ENCODE assay signal across 2 cellular contexts in the genomic region with DNA sequence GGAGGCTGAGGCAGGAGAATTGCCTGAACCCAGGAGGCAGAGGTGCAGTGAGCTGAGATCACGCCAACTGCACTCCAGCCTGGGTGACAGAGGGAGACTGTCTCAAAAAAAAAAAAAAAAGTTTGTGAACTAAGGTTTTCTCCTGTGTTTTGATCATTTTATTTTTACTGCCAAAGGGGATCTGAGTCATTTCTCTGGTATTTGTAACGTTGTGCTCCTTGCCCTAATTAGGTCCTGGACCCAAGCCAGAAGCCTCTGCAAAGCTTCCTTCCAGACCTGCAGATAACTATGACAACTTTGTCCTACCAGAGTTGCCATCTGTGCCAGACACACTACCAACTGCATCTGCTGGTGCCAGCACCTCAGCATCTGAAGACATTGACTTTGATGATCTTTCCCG.
TF ChIP-seq lines count a peak whose summit lies in the region.

No MANE protein-coding gene starts in this region.

TF ChIP-seq in Ishikawa, 13 proteins besides CTCF, POLR2A, EP300 and RAD21 (continued from another document):
- TF ChIP-seq, protein P1, sequence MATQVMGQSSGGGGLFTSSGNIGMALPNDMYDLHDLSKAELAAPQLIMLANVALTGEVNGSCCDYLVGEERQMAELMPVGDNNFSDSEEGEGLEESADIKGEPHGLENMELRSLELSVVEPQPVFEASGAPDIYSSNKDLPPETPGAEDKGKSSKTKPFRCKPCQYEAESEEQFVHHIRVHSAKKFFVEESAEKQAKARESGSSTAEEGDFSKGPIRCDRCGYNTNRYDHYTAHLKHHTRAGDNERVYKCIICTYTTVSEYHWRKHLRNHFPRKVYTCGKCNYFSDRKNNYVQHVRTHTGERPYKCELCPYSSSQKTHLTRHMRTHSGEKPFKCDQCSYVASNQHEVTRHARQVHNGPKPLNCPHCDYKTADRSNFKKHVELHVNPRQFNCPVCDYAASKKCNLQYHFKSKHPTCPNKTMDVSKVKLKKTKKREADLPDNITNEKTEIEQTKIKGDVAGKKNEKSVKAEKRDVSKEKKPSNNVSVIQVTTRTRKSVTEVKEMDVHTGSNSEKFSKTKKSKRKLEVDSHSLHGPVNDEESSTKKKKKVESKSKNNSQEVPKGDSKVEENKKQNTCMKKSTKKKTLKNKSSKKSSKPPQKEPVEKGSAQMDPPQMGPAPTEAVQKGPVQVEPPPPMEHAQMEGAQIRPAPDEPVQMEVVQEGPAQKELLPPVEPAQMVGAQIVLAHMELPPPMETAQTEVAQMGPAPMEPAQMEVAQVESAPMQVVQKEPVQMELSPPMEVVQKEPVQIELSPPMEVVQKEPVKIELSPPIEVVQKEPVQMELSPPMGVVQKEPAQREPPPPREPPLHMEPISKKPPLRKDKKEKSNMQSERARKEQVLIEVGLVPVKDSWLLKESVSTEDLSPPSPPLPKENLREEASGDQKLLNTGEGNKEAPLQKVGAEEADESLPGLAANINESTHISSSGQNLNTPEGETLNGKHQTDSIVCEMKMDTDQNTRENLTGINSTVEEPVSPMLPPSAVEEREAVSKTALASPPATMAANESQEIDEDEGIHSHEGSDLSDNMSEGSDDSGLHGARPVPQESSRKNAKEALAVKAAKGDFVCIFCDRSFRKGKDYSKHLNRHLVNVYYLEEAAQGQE (IDR thresholded peaks at IDR 0.05; ENCODE audit: low read depth), result no peak
- TF ChIP-seq EGR1 (IDR thresholded peaks at IDR 0.05) (no peak), TAF1 (IDR thresholded peaks at IDR 0.05; ENCODE audit: low read depth) (no peak), CREB1 (IDR thresholded peaks at IDR 0.05; ENCODE audit: low read depth) (no peak), YY1 (IDR thresholded peaks at IDR 0.05; ENCODE audit: low read depth) (no peak)

TF ChIP-seq in WTC11, 78 proteins besides CTCF, POLR2A, EP300 and RAD21 (continued from another document):
- TF ChIP-seq, protein P2, sequence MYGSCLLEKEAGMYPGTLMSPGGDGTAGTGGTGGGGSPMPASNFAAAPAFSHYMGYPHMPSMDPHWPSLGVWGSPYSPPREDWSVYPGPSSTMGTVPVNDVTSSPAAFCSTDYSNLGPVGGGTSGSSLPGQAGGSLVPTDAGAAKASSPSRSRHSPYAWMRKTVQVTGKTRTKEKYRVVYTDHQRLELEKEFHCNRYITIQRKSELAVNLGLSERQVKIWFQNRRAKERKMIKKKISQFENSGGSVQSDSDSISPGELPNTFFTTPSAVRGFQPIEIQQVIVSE (CRISPR knock-in tag; IDR thresholded peaks at IDR 0.05; ENCODE audit: borderline replicate concordance), result no peak
- no peak for TF ChIP-seq ZSCAN18 (CRISPR knock-in tag; IDR thresholded peaks at IDR 0.05)
- no peak for TF ChIP-seq ARID4B (CRISPR knock-in tag; IDR thresholded peaks at IDR 0.05; ENCODE audit: borderline replicate concordance)
- TF ChIP-seq, protein P3, sequence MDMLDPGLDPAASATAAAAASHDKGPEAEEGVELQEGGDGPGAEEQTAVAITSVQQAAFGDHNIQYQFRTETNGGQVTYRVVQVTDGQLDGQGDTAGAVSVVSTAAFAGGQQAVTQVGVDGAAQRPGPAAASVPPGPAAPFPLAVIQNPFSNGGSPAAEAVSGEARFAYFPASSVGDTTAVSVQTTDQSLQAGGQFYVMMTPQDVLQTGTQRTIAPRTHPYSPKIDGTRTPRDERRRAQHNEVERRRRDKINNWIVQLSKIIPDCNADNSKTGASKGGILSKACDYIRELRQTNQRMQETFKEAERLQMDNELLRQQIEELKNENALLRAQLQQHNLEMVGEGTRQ (CRISPR knock-in tag; IDR thresholded peaks at IDR 0.05), result no peak
- TF ChIP-seq TP53 (CRISPR knock-in tag; IDR thresholded peaks at IDR 0.05), result no peak
- no peak for TF ChIP-seq ZNF532 (CRISPR knock-in tag; IDR thresholded peaks at IDR 0.05; ENCODE audit: borderline replicate concordance)
